38 cellular contexts compared by ENCODE assay signal in genomic region chr17:42079541-42079940, GRCh38. TPM values are rescaled to one million over a fixed set of nuclear protein-coding genes. Genes with fewer than 3 reads are reported as not detected.
"Had no signal": no experiment of that assay in that cellular context is flagged by ENCODE, and none has a peak within 500 bp of the region (broad histone marks: within the 10 kb centered on the region; RNA-seq: fewer than 3 reads in every experiment).

No MANE protein-coding gene starts in this region.

- H3K27me3 ChIP-seq: dorsolateral prefrontal cortex, foreskin keratinocyte, heart left ventricle, hepatocyte, thyroid gland, vagina had no signal

- H3K36me3 ChIP-seq: esophagus muscularis mucosa, gastroesophageal sphincter, heart left ventricle, neutrophil, stomach, thyroid gland, vagina had no signal

- H3K9ac ChIP-seq: parathyroid adenoma had no signal

- DNase-seq: dorsolateral prefrontal cortex; effector CD4-positive, alpha-beta T cell; endodermal cell; foreskin keratinocyte; heart left ventricle; kidney; mesenchymal stem cell; mucosa of descending colon; naive B cell; stimulated activated CD4-positive, alpha-beta T cell treated with anti-CD3 and anti-CD28 coated beads, Interleukin-12 subunit alpha, Interleukin-12 subunit beta, amount 100 ng/mL, for 4 hours; stimulated activated CD4-positive, alpha-beta T cell treated with anti-CD3 and anti-CD28 coated beads, Interleukin-1b, Interleukin-23, amount 100 ng/mL, for 48 hours; stimulated activated CD4-positive, alpha-beta T cell treated with anti-CD3 and anti-CD28 coated beads, Interleukin-4, amount 100 ng/mL, for 1 hour; stimulated activated CD8-positive, alpha-beta memory T cell treated with anti-CD3 and anti-CD28 coated beads, Interleukin-4, amount 100 ng/mL, for 48 hours; stimulated activated naive CD4-positive, alpha-beta T cell treated with Interleukin-2 at 50 U/mL for 16 hours; stomach; thyroid gland had no signal

- H3K4me3 ChIP-seq: dorsolateral prefrontal cortex, esophagus muscularis mucosa, gastroesophageal sphincter, heart left ventricle, hepatocyte, mucosa of descending colon, smooth muscle cell, stomach, thyroid gland, vagina had no signal

- ATAC-seq: foreskin keratinocyte; gastroesophageal sphincter; heart left ventricle; left lobe of liver; mucosa of descending colon; natural killer cell treated with Interleukin-12 subunit alpha and Interleukin-12 subunit beta and Interleukin-15 and Interleukin-18, amount 100 ng/mL, for 72 hours; sciatic nerve had no signal

- H3K4me1 ChIP-seq: esophagus muscularis mucosa, foreskin keratinocyte, gastroesophageal sphincter, heart left ventricle, stomach, thyroid gland, vagina had no signal

- H2AFZ ChIP-seq: hepatocyte, parathyroid adenoma had no signal

- H3K9me3 ChIP-seq: esophagus muscularis mucosa, gastroesophageal sphincter, heart left ventricle, mucosa of descending colon, neutrophil, stomach, thyroid gland, vagina had no signal

- FAIRE-seq: colon, endothelial cell of umbilical vein, kidney had no signal

- H3K27ac ChIP-seq: dorsolateral prefrontal cortex, esophagus muscularis mucosa, foreskin keratinocyte, gastroesophageal sphincter, heart left ventricle, hepatocyte, neutrophil, parathyroid adenoma, stomach, thyroid gland, vagina had no signal

- H3K4me2 ChIP-seq: hepatocyte, smooth muscle cell had no signal

- H3K79me2 ChIP-seq: hepatocyte, parathyroid adenoma had no signal

RNA-seq across cellular contexts. Expression of gene ZNF385C, which starts 18.7 kb away (rescaled TPM):
- total RNA-seq: endothelial cell of umbilical vein; epithelial cell of proximal tubule; gastroesophageal sphincter; lung microvascular endothelial cell; natural killer cell treated with Interleukin-12 subunit alpha and Interleukin-12 subunit beta and Interleukin-15 and Interleukin-18, amount 100 ng/mL, for 72 hours; omental fat pad had no signal

RNA-seq across cellular contexts. Expression of gene C17orf113, which starts 29.1 kb away (rescaled TPM):
- total RNA-seq: natural killer cell treated with Interleukin-12 subunit alpha and Interleukin-12 subunit beta and Interleukin-15 and Interleukin-18, amount 100 ng/mL, for 72 hours had no signal

RNA-seq across cellular contexts. Expression of gene DHX58, which starts 33.0 kb away (rescaled TPM):
- total RNA-seq: neural crest cell had no signal
- polyA plus RNA-seq: smooth muscle cell had no signal

RNA-seq across cellular contexts. Expression of gene HSPB9, which starts 43.1 kb away (rescaled TPM):
- total RNA-seq: endothelial cell of umbilical vein; epithelial cell of proximal tubule; fibroblast of lung; foreskin keratinocyte; gastroesophageal sphincter; heart left ventricle; hepatocyte; kidney; lung microvascular endothelial cell; mesothelial cell of epicardium; natural killer cell treated with Interleukin-12 subunit alpha and Interleukin-12 subunit beta and Interleukin-15 and Interleukin-18, amount 100 ng/mL, for 72 hours; progenitor cell of endocrine pancreas; sciatic nerve; smooth muscle cell; stomach; subcutaneous adipose tissue; temporal lobe; ureter had no signal
- polyA plus RNA-seq: endothelial cell of umbilical vein, fibroblast of lung, foreskin keratinocyte, heart left ventricle had no signal
